22 cellular contexts compared by ENCODE assay signal in genomic region chrX:117839544-117839943, GRCh38.
DNase-seq lines count a peak whose midpoint lies in the region; ATAC-seq and TF ChIP-seq lines count a peak whose summit lies in the region.
"Had no signal": no experiment of that assay in that cellular context is flagged by ENCODE, and none has a peak within 500 bp of the region (broad histone marks: within the 10 kb centered on the region; RNA-seq: fewer than 3 reads in every experiment).

No MANE protein-coding gene starts in this region.

- no peak overlapping the region for H3K4me3 Mint-ChIP-seq in H9
- H3K4me3 Mint-ChIP-seq in CD8-positive, alpha-beta memory T cell: no peak overlapping the region
- H3K4me3 Mint-ChIP-seq: naive B cell, T-helper 17 cell had no signal

- no peak for TF ChIP-seq RAD21 in SK-N-SH (IDR thresholded peaks at IDR 0.05; ENCODE audit: low read length)

- H3K27me3 Mint-ChIP-seq in H9 (ENCODE audit: low read depth): no peaks in the 10 kb centered on the region
- peaks cover 0 to 6% of the 10 kb centered on the region in 2 donors for H3K27me3 Mint-ChIP-seq in CD8-positive, alpha-beta memory T cell
- H3K27me3 Mint-ChIP-seq: naive B cell, progenitor cell of endocrine pancreas, T-helper 17 cell had no signal

- H3K36me3 ChIP-seq in SK-N-SH (replicated peaks in 1 of 2; ENCODE audit: control insufficient read depth in 1 of 2, insufficient read depth in 2 of 2, low read length in 1 of 2) (no peaks in the 10 kb centered on the region), OCI-LY7 (ENCODE audit: insufficient read depth, low read length) (no peaks in the 10 kb centered on the region), vagina (no peaks in the 10 kb centered on the region)
- no peaks in the 10 kb centered on the region for H3K36me3 ChIP-seq in CD8-positive, alpha-beta memory T cell (ENCODE audit: insufficient read depth, low read length)
- H3K36me3 ChIP-seq: lower lobe of right lung had no signal

- no peak for TF ChIP-seq POLR2A in vagina (IDR thresholded peaks at IDR 0.05)

- no peak for TF ChIP-seq EP300 in SK-N-SH (IDR thresholded peaks at IDR 0.05; ENCODE audit: borderline replicate concordance in 1 of 2, low read depth in 1 of 2, low read length in 1 of 2)

- H4K8ac ChIP-seq in H9 (replicated peaks; ENCODE audit: insufficient read length, low read depth, low read length): no peak overlapping the region

- H2BK120ac ChIP-seq in H9 (ENCODE audit: low read depth, low read length, poor library complexity, severe bottlenecking): no peak overlapping the region

- H4K91ac ChIP-seq in H9 (ENCODE audit: insufficient read length, low read depth, low read length): no peak overlapping the region

- H3K56ac ChIP-seq in H9 (ENCODE audit: insufficient read length, low read depth, low read length): no peak overlapping the region

- H3T11ph ChIP-seq in H9 (ENCODE audit: low read length): no peak overlapping the region

- POLR2A ChIA-PET in SK-N-SH (lab: Yijun Ruan, JAX) (no interaction called here), OCI-LY7 (lab: Charles Lee) (no interaction called here)
- POLR2A ChIA-PET in CD8-positive, alpha-beta memory T cell (lab: Charles Lee): no interaction called here

- H2BK15ac ChIP-seq in H9 (ENCODE audit: low read depth, low read length): no peak overlapping the region

- no peak overlapping the region for H2BK12ac ChIP-seq in H9 (ENCODE audit: insufficient read length, low read depth, low read length)

- H2BK5ac ChIP-seq in H9 (ENCODE audit: insufficient read length, low read length): no peak overlapping the region

- intact Hi-C loops in OCI-LY7 (cut with micrococcal nuclease; ENCODE audit: unreplicated experiment): no loop called here
- intact Hi-C loops in vagina (cut with DNase I): no loop called here

- H3K79me2 ChIP-seq in SK-N-SH (ENCODE audit: insufficient read depth): no peaks in the 10 kb centered on the region
- H3K79me2 ChIP-seq in H9 (ENCODE audit: insufficient read depth, low read length): no peaks in the 10 kb centered on the region
- H3K79me2 ChIP-seq in OCI-LY7 (ENCODE audit: insufficient read depth, low read depth, low read length): no peaks in the 10 kb centered on the region

- H3K14ac ChIP-seq in H9 (ENCODE audit: insufficient read depth, low read length): no peak overlapping the region

- H2AK5ac ChIP-seq in H9 (ENCODE audit: insufficient read length, low read length): no peak overlapping the region

- CTCF ChIA-PET in SK-N-SH (lab: Yijun Ruan, JAX) (no interaction called here), OCI-LY7 (lab: Charles Lee; ENCODE audit: unreplicated experiment) (no interaction called here)
- CTCF ChIA-PET in CD8-positive, alpha-beta memory T cell (lab: Charles Lee): no interaction called here

- H3K9me3 ChIP-seq in SK-N-SH (no peaks in the 10 kb centered on the region), H9 (ENCODE audit: control insufficient read depth, low read depth, low read length) (peaks cover 15% of the 10 kb centered on the region), OCI-LY7 (ENCODE audit: low read length) (no peaks in the 10 kb centered on the region), vagina (no peaks in the 10 kb centered on the region)
- no peaks in the 10 kb centered on the region for H3K9me3 ChIP-seq in CD8-positive, alpha-beta memory T cell (ENCODE audit: low read length)
- H3K9me3 ChIP-seq: lower lobe of right lung had no signal

- H3K27ac Mint-ChIP-seq in H9: no peak overlapping the region
- H3K27ac Mint-ChIP-seq in CD8-positive, alpha-beta memory T cell: no peak overlapping the region
- H3K27ac Mint-ChIP-seq: naive B cell, progenitor cell of endocrine pancreas, T-helper 17 cell had no signal

- H4K20me1 ChIP-seq in SK-N-SH (ENCODE audit: insufficient read depth): no peaks in the 10 kb centered on the region
- H4K20me1 ChIP-seq in H9 (ENCODE audit: control insufficient read depth, insufficient read depth, insufficient read length): no peaks in the 10 kb centered on the region
- no peaks in the 10 kb centered on the region for H4K20me1 ChIP-seq in OCI-LY7 (ENCODE audit: insufficient read depth, low read length)

- H3K27me3 ChIP-seq in SK-N-SH (ENCODE audit: insufficient read depth) (no peaks in the 10 kb centered on the region), H9 (ENCODE audit: insufficient read depth, low read length) (no peaks in the 10 kb centered on the region), vagina (no peaks in the 10 kb centered on the region)
- H3K27me3 ChIP-seq in CD8-positive, alpha-beta memory T cell (ENCODE audit: insufficient read depth, low read length, poor library complexity, severe bottlenecking): no peaks in the 10 kb centered on the region

- peaks cover 7 to 65% of the 10 kb centered on the region in 2 experiments for H3K9me3 Mint-ChIP-seq in H9
- peaks cover 2 to 9% (median 5%) of the 10 kb centered on the region in 5 donors for H3K9me3 Mint-ChIP-seq in CD8-positive, alpha-beta memory T cell

- H2AFZ ChIP-seq in SK-N-SH (ENCODE audit: low read depth) (no peak overlapping the region), H9 (ENCODE audit: low read length) (no peak overlapping the region), OCI-LY7 (ENCODE audit: low read length) (no peak overlapping the region)
- H2AFZ ChIP-seq: GM23248 had no signal

- no peak overlapping the region for H3K18ac ChIP-seq in H9 (ENCODE audit: insufficient read length, low read depth, low read length)

- no peak overlapping the region for H2BK20ac ChIP-seq in H9 (ENCODE audit: low read depth, low read length, poor library complexity, severe bottlenecking)

- H3K4me1 Mint-ChIP-seq in H9: no peaks in the 10 kb centered on the region
- H3K4me1 Mint-ChIP-seq in CD8-positive, alpha-beta memory T cell: no peaks in the 10 kb centered on the region
- H3K4me1 Mint-ChIP-seq: naive B cell, T-helper 17 cell had no signal

- no TSS peak for BruUV-seq in OCI-LY7 (replicated peaks; lab: Mats Ljungman, UMichigan)

- H3K23ac ChIP-seq in H9 (ENCODE audit: insufficient read length, low read depth, low read length): no peak overlapping the region

- H3K9ac ChIP-seq in SK-N-SH: no peak overlapping the region
- no peak overlapping the region for H3K9ac ChIP-seq in H9 (ENCODE audit: extremely low read depth, insufficient read length, low read length)
- H3K9ac ChIP-seq: GM23248 had no signal

- H3K23me2 ChIP-seq in H9 (ENCODE audit: insufficient read length, low read depth, low read length, poor library complexity, severe bottlenecking): no peaks in the 10 kb centered on the region

- no peak overlapping the region for H3K27ac ChIP-seq in SK-N-SH (ENCODE audit: low read depth in 2 of 2, low read length in 1 of 2)
- no peak overlapping the region for H3K27ac ChIP-seq in H9 (ENCODE audit: insufficient read length, low read depth, low read length)
- H3K27ac ChIP-seq in OCI-LY7 (ENCODE audit: low read depth, low read length, poor library complexity, severe bottlenecking): no peak overlapping the region
- H3K27ac ChIP-seq in CD8-positive, alpha-beta memory T cell (ENCODE audit: low read depth, low read length): no peak overlapping the region
- no peak overlapping the region for H3K27ac ChIP-seq in vagina
- H3K27ac ChIP-seq: GM23248, lower lobe of right lung had no signal

- DNase-seq in SK-N-SH (peak; percentile 1), H9 (peak; percentile 20), OCI-LY7 (ENCODE audit: low spot score) (peak; percentile 0), kidney tubule cell (ENCODE audit: low spot score) (peak; percentile 26), SIG-M5 treated with dmso at 0.1 percent for 504 hours (lab: John Stamatoyannopoulos, UW; ENCODE audit: unreplicated experiment) (no peak), vagina (ENCODE audit: extremely low spot score in 2 of 2) (no peak)
- DNase-seq in CD8-positive, alpha-beta memory T cell: no peak
- DNase-seq: ACHN; activated CD4-positive, alpha-beta T cell treated with anti-CD3 and anti-CD28 coated beads for 1 hour; activated T-cell treated with anti-CD3 and anti-CD28 coated beads for 4 hours; caudate nucleus; COR-L47; effector memory CD4-positive, alpha-beta T cell; GF-D8; GM23248; KG1; lower lobe of right lung; naive B cell; NCI-H146; T-helper 17 cell had no signal

- peaks cover 0 to 4% (median 0%) of the 10 kb centered on the region in 3 experiments; a peak in 4 of 7 replicates for H3K36me3 Mint-ChIP-seq in H9 (ENCODE audit: insufficient read depth in 1 of 3, low read depth in 3 of 3)
- H3K36me3 Mint-ChIP-seq in CD8-positive, alpha-beta memory T cell: no peaks in the 10 kb centered on the region
- H3K36me3 Mint-ChIP-seq: naive B cell had no signal

- peak; percentile 14; the same call in 1 of the 2 replicates for TF ChIP-seq CTCF in SK-N-SH (IDR thresholded peaks at IDR 0.05)
- peak; percentile 40; the same call in 2 of the 3 replicates for TF ChIP-seq CTCF in H9 (conservative IDR thresholded peaks at IDR 0.05)
- TF ChIP-seq CTCF in OCI-LY7 (conservative IDR thresholded peaks at IDR 0.05; ENCODE audit: low read length): peak; percentile 46
- TF ChIP-seq CTCF in vagina (IDR thresholded peaks at IDR 0.05): no peak

- H3K4me1 ChIP-seq in SK-N-SH (ENCODE audit: control insufficient read depth in 1 of 2, insufficient read depth in 2 of 2, low read depth in 1 of 2, low read length in 1 of 2) (no peaks in the 10 kb centered on the region), H9 (ENCODE audit: insufficient read depth, low read length) (no peaks in the 10 kb centered on the region), OCI-LY7 (ENCODE audit: insufficient read depth, low read length, poor library complexity, severe bottlenecking) (no peaks in the 10 kb centered on the region), vagina (no peaks in the 10 kb centered on the region)
- no peaks in the 10 kb centered on the region for H3K4me1 ChIP-seq in CD8-positive, alpha-beta memory T cell (ENCODE audit: insufficient read depth, low read length)
- H3K4me1 ChIP-seq: lower lobe of right lung had no signal

- no peaks in the 10 kb centered on the region for H3K79me1 ChIP-seq in H9 (ENCODE audit: insufficient read depth, low read depth, low read length, poor library complexity, severe bottlenecking)

- no peaks in the 10 kb centered on the region for H3F3A ChIP-seq in SK-N-SH (replicated peaks; ENCODE audit: insufficient read depth)

- H3K4me3 ChIP-seq in SK-N-SH (ENCODE audit: low read depth in 2 of 2, low read length in 1 of 2) (no peak overlapping the region), OCI-LY7 (ENCODE audit: low read depth, low read length, poor library complexity, severe bottlenecking) (no peak overlapping the region), vagina (no peak overlapping the region)
- H3K4me3 ChIP-seq in CD8-positive, alpha-beta memory T cell (ENCODE audit: low read length): no peak overlapping the region
- H3K4me3 ChIP-seq: GM23248, lower lobe of right lung had no signal

- no peak for ATAC-seq in SK-N-SH treated with all-trans-retinoic acid at 6 μM for 48 hours
- ATAC-seq: lower lobe of right lung, T-helper 17 cell had no signal

- H4K5ac ChIP-seq in H9 (ENCODE audit: insufficient read length, low read depth, low read length): no peak overlapping the region

- H3K4me2 ChIP-seq in SK-N-SH: no peak overlapping the region
- no peak overlapping the region for H3K4me2 ChIP-seq in H9 (ENCODE audit: insufficient read depth, insufficient read length, low read length)
- no peak overlapping the region for H3K4me2 ChIP-seq in OCI-LY7 (ENCODE audit: low read length)

- 12% methylated on average over 1 of the region's 1 CpG for WGBS in SK-N-SH (ENCODE audit: low lambda C conversion rate)
- WGBS in H9 (ENCODE audit: extremely low coverage, insufficient read length, low lambda C conversion rate): no CpG with 5 or more reads among the region's 1 CpG

- no peak overlapping the region for H3K4ac ChIP-seq in H9 (ENCODE audit: low read depth, low read length)

- H3K9me2 ChIP-seq in SK-N-SH: no peaks in the 10 kb centered on the region
- no peaks in the 10 kb centered on the region for H3K9me2 ChIP-seq in OCI-LY7 (ENCODE audit: insufficient read depth, low read length)

Comparison
In these comparisons a context has a peak if more than half of its experiments do, and no peak if none do; other contexts are left out.
1. DNase-seq: peak in SK-N-SH (single experiment), H9 (single experiment), OCI-LY7 (single experiment) and kidney tubule cell (single experiment); none in CD8-positive, alpha-beta memory T cell (0 of 5), SIG-M5 treated with dmso at 0.1 percent for 504 hours (single experiment) and vagina (0 of 2).
2. CTCF ChIP-seq: peak in SK-N-SH (single experiment), H9 (single experiment) and OCI-LY7 (single experiment); none in vagina (0 of 3).